In genomic region chr11:46700251-46701077, GRCh38 we compare ENCODE assay signal across 8 cellular contexts. TPM values are rescaled to one million over a fixed set of nuclear protein-coding genes. Genes with fewer than 3 reads are reported as not detected.
DNase-seq lines count a peak whose midpoint lies in the region; ATAC-seq and TF ChIP-seq lines count a peak whose summit lies in the region.

Gene ARHGAP1 (minus strand): TSS chr11:46700619. CDS start chr11:46696107, 4,512 bp downstream.
Gene ZNF408 (plus strand): TSS chr11:46701031. CDS start chr11:46701048, 17 bp downstream.

- H3K9me3 ChIP-seq in spleen, result no peaks in the 10 kb centered on the region

- peak within 1 kb of the TSS; percentile 70 to 94 (median 89) for H3K27ac ChIP-seq in spleen

- H3K4me1 ChIP-seq in spleen, result peaks cover 24 to 74% (median 65%) of the 10 kb centered on the region in 6 donors

- DNase-seq in AG08396 (ENCODE audit: low spot score) (peak; percentile 94), NCI-H345 treated with DMSO at 0.1 percent for 48 hours (lab: John Stamatoyannopoulos, UW; ENCODE audit: unreplicated experiment) (peak; percentile 91), inferior parietal cortex (ENCODE audit: extremely low spot score) (peak; percentile 97), spleen (peak; percentile 100)
- DNase-seq in activated CD4-positive, CD25-positive, alpha-beta regulatory T cell (lab: John Stamatoyannopoulos, UW), result peak; percentile 96 to 99 (median 98)
- peak; percentile 98 for DNase-seq in central memory CD4-positive, alpha-beta T cell

- H3K27me3 ChIP-seq in spleen (replicated peaks in 1 of 7), result no peaks in the 10 kb centered on the region

- peak; percentile 93 for ATAC-seq in GM19023 (IDR thresholded peaks at IDR 0.05; ENCODE audit: unreplicated experiment)
- peak; percentile 89 for ATAC-seq in HG03280 (IDR thresholded peaks at IDR 0.05; ENCODE audit: unreplicated experiment)

- TF ChIP-seq POLR2A in spleen (IDR thresholded peaks at IDR 0.05), result peak in 2 of 3 donors; percentile 15 to 85

- WGBS in spleen, 5 donors, result 0 to 1% (median 0%) methylated on average over 40 to 44 of the region's 44 CpGs

- intact Hi-C loops in spleen (cut with DNase I; ENCODE audit: low total_unique reads), result no loop called here

- peak within 1 kb of the TSS; percentile 81 to 100 (median 98) for H3K4me3 ChIP-seq in spleen

- TF ChIP-seq CTCF in spleen (IDR thresholded peaks at IDR 0.05 in 8 of 11, conservative IDR thresholded peaks at IDR 0.05 in 3 of 11), result peak in 2 of 11 experiments; percentile 8 to 22

- peaks cover 10 to 57% (median 49%) of the 10 kb centered on the region in 6 donors for H3K36me3 ChIP-seq in spleen

RNA-seq across cellular contexts. Expression of gene ARHGAP1, which starts in this region (rescaled TPM):
- 100 to 1,000 TPM in 2 of 7 donors, 10 to 100 TPM in 5; 62.5 to 137 (median 88.7) TPM for total RNA-seq in spleen
- polyA plus RNA-seq in spleen, result 10 to 100 TPM; 13.3 to 26.5 (median 15.5) TPM

RNA-seq across cellular contexts. Expression of gene ZNF408, which starts in this region (rescaled TPM):
- total RNA-seq in spleen, result 10 to 100 TPM in 5 of 7 donors, 1 to 10 TPM in 2; 6.9 to 17.4 (median 10.8) TPM
- 10 to 100 TPM in 1 of 3 donors, 1 to 10 TPM in 2; 4.7 to 10.2 (median 6.1) TPM for polyA plus RNA-seq in spleen

Comparison
In these comparisons a context has a peak if more than half of its experiments do, and no peak if none do; other contexts are left out.
1. Peak in every context shown above with its lines: DNase-seq, ATAC-seq, H3K4me3 ChIP-seq and H3K27ac ChIP-seq.